Comparison of ENCODE assay signal across 8 cellular contexts in the genomic region with DNA sequence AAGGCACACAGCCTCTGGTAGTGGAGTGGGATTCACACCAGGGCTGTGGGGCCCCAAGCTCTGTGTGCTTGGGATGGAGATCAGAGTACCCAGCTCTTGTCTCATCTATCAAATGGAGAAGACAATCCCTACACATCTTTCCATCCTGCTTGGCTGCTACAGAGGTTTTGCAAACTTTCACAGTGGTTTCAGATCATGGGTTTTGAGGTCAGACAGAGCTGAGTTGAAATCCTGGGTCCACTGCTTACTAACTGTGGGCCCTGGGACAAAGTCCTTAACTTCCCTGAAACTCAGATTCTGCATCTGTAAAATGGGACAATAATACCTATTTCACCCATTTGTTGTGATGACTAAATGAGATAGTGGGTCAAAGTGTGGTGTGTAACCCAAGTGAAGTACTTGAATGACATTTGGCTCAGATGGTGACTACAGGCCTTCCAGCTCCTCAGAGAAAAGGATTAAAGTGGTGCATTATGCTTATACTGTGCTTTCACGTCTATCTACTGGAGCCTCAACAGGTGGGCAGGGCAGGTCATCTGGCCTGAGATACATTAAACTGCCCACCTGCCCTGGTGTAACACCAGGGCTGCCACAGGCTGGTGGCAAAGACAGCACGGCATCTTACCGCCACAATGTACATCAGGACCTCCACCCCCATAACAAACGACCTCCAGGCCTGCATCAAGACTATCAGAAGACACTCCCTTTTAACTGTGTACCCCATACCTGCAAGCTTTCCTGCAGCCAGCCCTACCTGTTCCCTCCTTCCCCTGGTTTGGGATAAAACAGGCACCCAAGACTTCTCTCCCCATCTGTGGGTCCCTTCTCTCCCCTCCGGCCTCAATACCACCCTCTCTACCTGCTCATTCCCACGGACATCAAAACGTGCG. TPM values are rescaled to one million over a fixed set of nuclear protein-coding genes. Genes with fewer than 3 reads are reported as not detected.
DNase-seq lines count a peak whose midpoint lies in the region; ATAC-seq and TF ChIP-seq lines count a peak whose summit lies in the region.

No MANE protein-coding gene starts in this region.

- peaks cover 13% of the 10 kb centered on the region for H3K79me2 ChIP-seq in DOHH2 (ENCODE audit: control insufficient read depth, low read length)
- H3K79me2 ChIP-seq in Karpas-422 (ENCODE audit: low read length): no peaks in the 10 kb centered on the region

- H3K36me3 ChIP-seq in DOHH2 (ENCODE audit: control insufficient read depth, low read length) (peaks cover 11% of the 10 kb centered on the region; the same call in 1 of the 2 replicates), Karpas-422 (ENCODE audit: insufficient read depth, low read length) (0 out of 2 replicates have a peak, but pooled peaks cover 9% of the 10 kb centered on the region), breast epithelium (no peaks in the 10 kb centered on the region)

- intact Hi-C loops in breast epithelium (cut with DNase I; ENCODE audit: low total_unique reads): loop anchor here (2.0 kb wide), 1 partner anchor 59 kb away; no protein-coding TSS in a partner anchor

- H3K4me1 ChIP-seq in DOHH2 (ENCODE audit: control insufficient read depth, low read length) (peaks cover 97% of the 10 kb centered on the region), Karpas-422 (ENCODE audit: low read length) (peaks cover 92% of the 10 kb centered on the region), breast epithelium (no peaks in the 10 kb centered on the region)

- H4K20me1 ChIP-seq in DOHH2 (ENCODE audit: control insufficient read depth, insufficient read depth, low read depth, low read length) (no peaks in the 10 kb centered on the region), Karpas-422 (ENCODE audit: insufficient read depth, low read depth, low read length) (no peaks in the 10 kb centered on the region)

- no peaks in the 10 kb centered on the region for H3K9me3 Mint-ChIP-seq in progenitor cell of endocrine pancreas (ENCODE audit: low read depth)

- peaks cover 8% of the 10 kb centered on the region for H3K4me1 Mint-ChIP-seq in progenitor cell of endocrine pancreas (ENCODE audit: low read depth)

- H3K27me3 Mint-ChIP-seq in progenitor cell of endocrine pancreas: peaks cover 11% of the 10 kb centered on the region

- no peaks in the 10 kb centered on the region for H3K9me2 ChIP-seq in DOHH2 (replicated peaks; ENCODE audit: control insufficient read depth, low read length)
- no peaks in the 10 kb centered on the region for H3K9me2 ChIP-seq in Karpas-422 (replicated peaks; ENCODE audit: insufficient read depth, low read length)

- TF ChIP-seq CTCF in DOHH2 (IDR thresholded peaks at IDR 0.05; ENCODE audit: low read depth, low read length, poor library complexity, severe bottlenecking) (no peak), breast epithelium (IDR thresholded peaks at IDR 0.05) (no peak), progenitor cell of endocrine pancreas (IDR thresholded peaks at IDR 0.05; ENCODE audit: unreplicated experiment) (no peak)

- peak overlapping the region; percentile 82 for H3K27ac ChIP-seq in DOHH2 (ENCODE audit: low read depth, low read length)
- peak overlapping the region; percentile 95 for H3K27ac ChIP-seq in Karpas-422 (ENCODE audit: low read length)
- H3K27ac ChIP-seq in breast epithelium: peak overlapping the region; percentile 85 to 93

- H3K4me3 ChIP-seq in DOHH2 (ENCODE audit: low read length) (peak overlapping the region; percentile 88), Karpas-422 (ENCODE audit: low read length) (peak overlapping the region; percentile 73), breast epithelium (no peak overlapping the region)

- H3K27me3 ChIP-seq in DOHH2 (ENCODE audit: control insufficient read depth, low read length) (no peaks in the 10 kb centered on the region), Karpas-422 (ENCODE audit: low read length) (no peaks in the 10 kb centered on the region), breast epithelium (no peaks in the 10 kb centered on the region)

- peak overlapping the region; percentile 92 for H3K9ac ChIP-seq in Karpas-422 (ENCODE audit: low read length)

- peak overlapping the region; percentile 95 for H3K4me2 ChIP-seq in DOHH2 (ENCODE audit: low read length)
- H3K4me2 ChIP-seq in Karpas-422 (ENCODE audit: low read depth, low read length, poor library complexity, severe bottlenecking): peak overlapping the region; percentile 80

- ATAC-seq in GM21723 (IDR thresholded peaks at IDR 0.05; ENCODE audit: unreplicated experiment) (no peak), GM18858 (IDR thresholded peaks at IDR 0.05; ENCODE audit: unreplicated experiment) (no peak)

- TF ChIP-seq POLR2A in breast epithelium (IDR thresholded peaks at IDR 0.05): no peak

- no peak overlapping the region for H2AFZ ChIP-seq in Karpas-422 (ENCODE audit: low read length)

- H3K36me3 Mint-ChIP-seq in progenitor cell of endocrine pancreas (ENCODE audit: insufficient read depth): no peaks in the 10 kb centered on the region

- no peak overlapping the region for H3K27ac Mint-ChIP-seq in progenitor cell of endocrine pancreas

- no peaks in the 10 kb centered on the region for H3K9me3 ChIP-seq in DOHH2 (ENCODE audit: control insufficient read depth, insufficient read depth, low read length)
- no peaks in the 10 kb centered on the region for H3K9me3 ChIP-seq in Karpas-422 (ENCODE audit: low read length)
- H3K9me3 ChIP-seq in breast epithelium: no peaks in the 10 kb centered on the region

- H3F3A ChIP-seq in DOHH2 (ENCODE audit: control insufficient read depth, insufficient read depth): peaks cover 34% of the 10 kb centered on the region

- H3K4me3 Mint-ChIP-seq in progenitor cell of endocrine pancreas (ENCODE audit: low read depth): peak overlapping the region; percentile 71

- peak; percentile 63 for DNase-seq in Karpas-422
- no peak for DNase-seq in breast epithelium (ENCODE audit: low spot score in 2 of 2)
- no peak for DNase-seq in progenitor cell of endocrine pancreas (ENCODE audit: low spot score, unreplicated experiment)
- DNase-seq in NCI-H526 treated with DMSO at 0.1 percent for 48 hours (lab: John Stamatoyannopoulos, UW): no peak
- no peak for DNase-seq in NCI-H82 treated with DMSO at 0.1 percent for 48 hours (lab: John Stamatoyannopoulos, UW; ENCODE audit: unreplicated experiment)

RNA-seq across cellular contexts. Expression of a gene that starts 0.8 kb away (rescaled TPM):
- 18.8 and 23.8 TPM in 2 replicates for total RNA-seq in Karpas-422 (2014; rRNA removed; shearing (Covaris generic); ENCODE audit: low replicate concordance)
- 1 to 10 TPM; 4.9 to 8.6 (median 7.3) TPM for total RNA-seq in breast epithelium
- total RNA-seq in progenitor cell of endocrine pancreas: 6.7 TPM in 2 replicates

RNA-seq across cellular contexts. Expression of a gene that starts 50.4 kb away (rescaled TPM):
- 34.8 and 76.9 TPM in 2 replicates for total RNA-seq in Karpas-422 (2014; rRNA removed; shearing (Covaris generic); ENCODE audit: low replicate concordance)
- total RNA-seq in breast epithelium (10 to 100 TPM; 16.5 to 33.1 (median 19.0) TPM), progenitor cell of endocrine pancreas (27.2 and 28.4 TPM in 2 replicates)

Comparison
In these comparisons a context has a peak if more than half of its experiments do, and no peak if none do; other contexts are left out.
1. H3K4me3 ChIP-seq: peak in DOHH2 (single experiment) and Karpas-422 (single experiment); none in breast epithelium (0 of 3).
2. Peak in every context shown above with its lines, with median percentiles within 50 percentile points of each other: H3K27ac ChIP-seq.